Comparison of ENCODE assay signal across 8 cellular contexts in genomic region chr15:34336947-34337556, GRCh38. TPM values are rescaled to one million over a fixed set of nuclear protein-coding genes. Genes with fewer than 3 reads are reported as not detected.
A peak's percentile ranks its signal among the peaks of the same experiment; 100 is the strongest.
DNase-seq lines count a peak whose midpoint lies in the region; ATAC-seq and TF ChIP-seq lines count a peak whose summit lies in the region.

No MANE protein-coding gene starts in this region.

- TF ChIP-seq CTCF in DOHH2 (IDR thresholded peaks at IDR 0.05; ENCODE audit: low read depth, low read length, poor library complexity, severe bottlenecking) (no peak), ascending aorta (IDR thresholded peaks at IDR 0.05) (no peak)

- peaks cover 27% of the 10 kb centered on the region for H3K36me3 ChIP-seq in DOHH2 (ENCODE audit: control insufficient read depth, low read length)
- H3K36me3 ChIP-seq in ascending aorta, result peaks cover 3 to 8% of the 10 kb centered on the region in 2 donors
- peaks cover 32% of the 10 kb centered on the region for H3K36me3 ChIP-seq in iPS-20b (ENCODE audit: insufficient read depth, low read depth, low read length)

- intact Hi-C loops in ascending aorta (cut with DNase I), result loop anchor here (2.0 to 5.0 kb wide), 2 partner anchors 16 to 250 kb away; no protein-coding TSS in a partner anchor

- H3K4me2 ChIP-seq in DOHH2 (ENCODE audit: low read length), result peak overlapping the region; percentile 82

- H3K4me3 ChIP-seq in DOHH2 (ENCODE audit: low read length) (peak overlapping the region; percentile 88), ascending aorta (peak overlapping the region; percentile 71 to 99), iPS-20b (ENCODE audit: low read length) (peak overlapping the region; percentile 88)

- H3K79me2 ChIP-seq in DOHH2 (ENCODE audit: control insufficient read depth, low read length), result peaks cover 18% of the 10 kb centered on the region

- peak overlapping the region; percentile 82 for H3K9ac ChIP-seq in iPS-20b (ENCODE audit: low read depth, low read length)

- H3K9me2 ChIP-seq in DOHH2 (replicated peaks; ENCODE audit: control insufficient read depth, low read length), result no peaks in the 10 kb centered on the region

- H4K20me1 ChIP-seq in DOHH2 (ENCODE audit: control insufficient read depth, insufficient read depth, low read depth, low read length), result no peaks in the 10 kb centered on the region

- peaks cover 30% of the 10 kb centered on the region for H3F3A ChIP-seq in DOHH2 (ENCODE audit: control insufficient read depth, insufficient read depth)

- peaks cover 63% of the 10 kb centered on the region for H3K4me1 ChIP-seq in DOHH2 (ENCODE audit: control insufficient read depth, low read length)
- peaks cover 10 to 24% of the 10 kb centered on the region in 2 donors for H3K4me1 ChIP-seq in ascending aorta
- 0 out of 2 replicates have a peak, but pooled peaks cover 3% of the 10 kb centered on the region for H3K4me1 ChIP-seq in iPS-20b (ENCODE audit: insufficient read depth, low read length)

- peak; percentile 13 for DNase-seq in NCI-H146 treated with DMSO at 0.1 percent for 48 hours (lab: John Stamatoyannopoulos, UW; ENCODE audit: unreplicated experiment)
- DNase-seq in ascending aorta (ENCODE audit: low spot score in 2 of 2), result no peak
- peak; percentile 14 to 16 for DNase-seq in stimulated activated CD4-positive, alpha-beta T cell treated with anti-CD3 and anti-CD28 coated beads, Interleukin-4, amount 100 ng/mL, for 4 hours
- DNase-seq in Ammon's horn (ENCODE audit: low spot score), result no peak
- DNase-seq in NCI-H2029 (lab: John Stamatoyannopoulos, UW), result no peak

- H3K27me3 ChIP-seq in DOHH2 (ENCODE audit: control insufficient read depth, low read length) (no peaks in the 10 kb centered on the region; the same call in 1 of the 2 replicates), ascending aorta (no peaks in the 10 kb centered on the region), iPS-20b (ENCODE audit: insufficient read depth, low read length) (no peaks in the 10 kb centered on the region)

- H3K27ac ChIP-seq in DOHH2 (ENCODE audit: low read depth, low read length) (peak overlapping the region; percentile 39), ascending aorta (peak overlapping the region; percentile 74 to 90), iPS-20b (ENCODE audit: low read length) (no peak overlapping the region)

- H3K9me3 ChIP-seq in DOHH2 (ENCODE audit: control insufficient read depth, insufficient read depth, low read length) (no peaks in the 10 kb centered on the region), ascending aorta (no peaks in the 10 kb centered on the region), iPS-20b (ENCODE audit: insufficient read depth, low read depth, low read length) (no peaks in the 10 kb centered on the region)

- peak; percentile 9 for ATAC-seq in GM21717 (IDR thresholded peaks at IDR 0.05; ENCODE audit: unreplicated experiment)

RNA-seq across cellular contexts. Expression of gene SLC12A6, which starts 0.5 kb away (rescaled TPM):
- 65.8 TPM for total RNA-seq in ascending aorta

RNA-seq across cellular contexts. Expression of gene NOP10, which starts 5.9 kb away (rescaled TPM):
- total RNA-seq in ascending aorta, result 212 TPM

RNA-seq across cellular contexts. Expression of gene NUTM1, which starts 6.1 kb away (rescaled TPM):
- not detected for total RNA-seq in ascending aorta

RNA-seq across cellular contexts. Expression of gene LPCAT4, which starts 29.9 kb away (rescaled TPM):
- 113 TPM for total RNA-seq in ascending aorta

Comparison
In these comparisons a context has a peak if more than half of its experiments do, and no peak if none do; other contexts are left out.
1. DNase-seq: peak in NCI-H146 treated with DMSO at 0.1 percent for 48 hours (single experiment) and stimulated activated CD4-positive, alpha-beta T cell treated with anti-CD3 and anti-CD28 coated beads, Interleukin-4, amount 100 ng/mL, for 4 hours (2 of 2); none in ascending aorta (0 of 2), Ammon's horn (single experiment) and NCI-H2029 (single experiment).
2. Peak in every context shown above with its lines, with median percentiles within 50 percentile points of each other: H3K4me3 ChIP-seq.